8 cellular contexts compared by ENCODE assay signal in genomic region chr6:150334790-150335783, GRCh38. TPM values are rescaled to one million over a fixed set of nuclear protein-coding genes. Genes with fewer than 3 reads are reported as not detected.
DNase-seq lines count a peak whose midpoint lies in the region; ATAC-seq and TF ChIP-seq lines count a peak whose summit lies in the region.

No MANE protein-coding gene starts in this region.

- H3K9ac ChIP-seq in neuronal stem cell (ENCODE audit: low read depth, low read length, poor library complexity), result no peak overlapping the region

- H3K4me3 Mint-ChIP-seq in activated CD8-positive, alpha-beta memory T cell treated with anti-CD3 and anti-CD28 coated beads, Interleukin-2, amount 10 ng/mL, durations not matched to agents 7 days and 5 days, result no peak overlapping the region
- no peak overlapping the region for H3K4me3 Mint-ChIP-seq in T-helper 2 cell treated with Interferon-gamma antibody and Interleukin-4, amounts not matched to agents 5 μg/mL and 100 μg/mL, for 36 hours

- no CpG with 5 or more reads among the region's 7 CpGs for WGBS in neuronal stem cell (ENCODE audit: extremely low coverage in 2 of 2, insufficient read length in 2 of 2, insufficient replicate concordance in 1 of 2), 2 donors

- no peak overlapping the region for H2BK12ac ChIP-seq in neuronal stem cell (ENCODE audit: low read length)

- no peak overlapping the region for H3K4me2 ChIP-seq in neuronal stem cell (ENCODE audit: insufficient read depth, low read length, poor library complexity, severe bottlenecking)

- no peak overlapping the region for H4K91ac ChIP-seq in neuronal stem cell (ENCODE audit: low read depth, low read length, poor library complexity)

- H3K9me3 ChIP-seq in neuronal stem cell (replicated peaks in 1 of 2; ENCODE audit: control insufficient read depth in 2 of 2, insufficient read depth in 1 of 2, low read depth in 1 of 2, low read length in 2 of 2), result peaks cover 0 to 5% of the 10 kb centered on the region in 2 donors

- CTCF ChIA-PET in activated CD8-positive, alpha-beta memory T cell treated with anti-CD3 and anti-CD28 coated beads, Interleukin-2, amount 10 ng/mL, durations not matched to agents 7 days and 5 days (lab: Charles Lee), result interaction anchor here (1.0 to 1.8 kb wide), 6 partner anchors 66 to 480 kb away, joined by 3 to 21 read pairs (median 3); no protein-coding TSS in a partner anchor

- no peak overlapping the region for H3K23ac ChIP-seq in neuronal stem cell (ENCODE audit: low read depth, low read length, poor library complexity)

- peaks cover 1% of the 10 kb centered on the region for H3K4me1 Mint-ChIP-seq in activated CD8-positive, alpha-beta memory T cell treated with anti-CD3 and anti-CD28 coated beads, Interleukin-2, amount 10 ng/mL, durations not matched to agents 7 days and 5 days
- no peaks in the 10 kb centered on the region for H3K4me1 Mint-ChIP-seq in T-helper 2 cell treated with Interferon-gamma antibody and Interleukin-4, amounts not matched to agents 5 μg/mL and 100 μg/mL, for 36 hours (ENCODE audit: low read depth)

- H3K27ac Mint-ChIP-seq in activated CD8-positive, alpha-beta memory T cell treated with anti-CD3 and anti-CD28 coated beads, Interleukin-2, amount 10 ng/mL, durations not matched to agents 7 days and 5 days, result no peak overlapping the region
- no peak overlapping the region for H3K27ac Mint-ChIP-seq in T-helper 2 cell treated with Interferon-gamma antibody and Interleukin-4, amounts not matched to agents 5 μg/mL and 100 μg/mL, for 36 hours

- no peak overlapping the region for H2BK120ac ChIP-seq in neuronal stem cell (ENCODE audit: low read depth, low read length)

- no peak overlapping the region for H4K8ac ChIP-seq in neuronal stem cell (ENCODE audit: low read depth, low read length)

- no peaks in the 10 kb centered on the region for H3K9me3 Mint-ChIP-seq in activated CD8-positive, alpha-beta memory T cell treated with anti-CD3 and anti-CD28 coated beads, Interleukin-2, amount 10 ng/mL, durations not matched to agents 7 days and 5 days (ENCODE audit: low read depth)
- H3K9me3 Mint-ChIP-seq in T-helper 2 cell treated with Interferon-gamma antibody and Interleukin-4, amounts not matched to agents 5 μg/mL and 100 μg/mL, for 36 hours, result no peaks in the 10 kb centered on the region

- H3K27me3 Mint-ChIP-seq in activated CD8-positive, alpha-beta memory T cell treated with anti-CD3 and anti-CD28 coated beads, Interleukin-2, amount 10 ng/mL, durations not matched to agents 7 days and 5 days, result peaks cover 13% of the 10 kb centered on the region
- H3K27me3 Mint-ChIP-seq in T-helper 2 cell treated with Interferon-gamma antibody and Interleukin-4, amounts not matched to agents 5 μg/mL and 100 μg/mL, for 36 hours (ENCODE audit: low read depth), result peaks cover 13% of the 10 kb centered on the region

- no peak overlapping the region for H2BK15ac ChIP-seq in neuronal stem cell (ENCODE audit: low read length)

- TF ChIP-seq CTCF in fibroblast of mammary gland (conservative IDR thresholded peaks at IDR 0.05; ENCODE audit: control insufficient read depth, insufficient read depth, low read depth, low read length), result peak; percentile 96

- peak; percentile 58 for DNase-seq in activated CD8-positive, alpha-beta memory T cell treated with anti-CD3 and anti-CD28 coated beads, Interleukin-2, amount 10 ng/mL, durations not matched to agents 7 days and 5 days
- DNase-seq in activated CD8-positive, alpha-beta memory T cell treated with anti-CD3 and anti-CD28 coated beads, Interleukin-2, amount 50 U/mL, for 48 hours, result no peak
- DNase-seq in Jurkat, Clone E6-1 (ENCODE audit: low read depth, low spot score), result peak; percentile 54
- DNase-seq in T-helper 2 cell treated with Interferon-gamma antibody and Interleukin-4, amounts not matched to agents 5 μg/mL and 100 μg/mL, for 36 hours (ENCODE audit: low spot score), result peak; percentile 7
- DNase-seq in fibroblast of mammary gland (ENCODE audit: low read depth) (peak; percentile 85), neuronal stem cell (ENCODE audit: low spot score) (peak; percentile 56)

- H3K14ac ChIP-seq in neuronal stem cell (ENCODE audit: low read length), result no peak overlapping the region

- no peak for ATAC-seq in activated CD8-positive, alpha-beta memory T cell treated with anti-CD3 and anti-CD28 coated beads, Interleukin-2, amount 10 ng/mL, durations not matched to agents 7 days and 5 days
- ATAC-seq in HG02678 (IDR thresholded peaks at IDR 0.05; ENCODE audit: unreplicated experiment) (no peak), HG02973 (IDR thresholded peaks at IDR 0.05; ENCODE audit: unreplicated experiment) (no peak)

- H3K79me1 ChIP-seq in neuronal stem cell (ENCODE audit: low read depth, low read length), result no peaks in the 10 kb centered on the region

- no peaks in the 10 kb centered on the region for H3K36me3 ChIP-seq in neuronal stem cell (replicated peaks in 1 of 2; ENCODE audit: control insufficient read depth in 2 of 2, insufficient read depth in 2 of 2, low read length in 2 of 2)

- H3K36me3 Mint-ChIP-seq in activated CD8-positive, alpha-beta memory T cell treated with anti-CD3 and anti-CD28 coated beads, Interleukin-2, amount 10 ng/mL, durations not matched to agents 7 days and 5 days, result no peaks in the 10 kb centered on the region
- H3K36me3 Mint-ChIP-seq in T-helper 2 cell treated with Interferon-gamma antibody and Interleukin-4, amounts not matched to agents 5 μg/mL and 100 μg/mL, for 36 hours (ENCODE audit: low read depth), result no peaks in the 10 kb centered on the region

- no peak overlapping the region for H3K27ac ChIP-seq in neuronal stem cell (replicated peaks; ENCODE audit: low read length)

- no peak overlapping the region for H3K18ac ChIP-seq in neuronal stem cell (ENCODE audit: low read length)

- no peak overlapping the region for H3K4ac ChIP-seq in neuronal stem cell (ENCODE audit: low read length)

- no peak overlapping the region for H3K4me3 ChIP-seq in Jurkat, Clone E6-1 (ENCODE audit: low read length)
- no peak overlapping the region for H3K4me3 ChIP-seq in fibroblast of mammary gland (ENCODE audit: control insufficient read depth, low read depth, low read length)
- H3K4me3 ChIP-seq in neuronal stem cell (ENCODE audit: low read length in 2 of 2), result no peak overlapping the region

- H2BK5ac ChIP-seq in neuronal stem cell (ENCODE audit: low read length), result no peak overlapping the region

- peaks cover 2 to 4% of the 10 kb centered on the region in 2 donors for H3K4me1 ChIP-seq in neuronal stem cell (ENCODE audit: control insufficient read depth in 2 of 2, insufficient read depth in 1 of 2, low read depth in 1 of 2, low read length in 2 of 2)

- H2AFZ ChIP-seq in neuronal stem cell (ENCODE audit: low read length), result peak overlapping the region; percentile 39

- H2AK5ac ChIP-seq in neuronal stem cell (ENCODE audit: low read depth, low read length), result no peak overlapping the region

- H3K27me3 ChIP-seq in neuronal stem cell (ENCODE audit: control insufficient read depth in 3 of 3, insufficient read depth in 3 of 3, low read depth in 1 of 3, low read length in 3 of 3), result no peaks in the 10 kb centered on the region

RNA-seq across cellular contexts. Expression of gene IYD, which starts 33.7 kb away (rescaled TPM):
- total RNA-seq in activated CD8-positive, alpha-beta memory T cell treated with anti-CD3 and anti-CD28 coated beads, Interleukin-2, amount 10 ng/mL, durations not matched to agents 7 days and 5 days, result not detected
- not detected for polyA plus RNA-seq in Jurkat, Clone E6-1 (2012; ENCODE audit: insufficient read depth, insufficient read length)
- not detected for polyA plus RNA-seq in neuronal stem cell (2013, experiment 1 of 2)
- not detected for polyA plus RNA-seq in neuronal stem cell (2013, experiment 2 of 2)
